Comparison of ENCODE assay signal across 26 cellular contexts in the genomic region with DNA sequence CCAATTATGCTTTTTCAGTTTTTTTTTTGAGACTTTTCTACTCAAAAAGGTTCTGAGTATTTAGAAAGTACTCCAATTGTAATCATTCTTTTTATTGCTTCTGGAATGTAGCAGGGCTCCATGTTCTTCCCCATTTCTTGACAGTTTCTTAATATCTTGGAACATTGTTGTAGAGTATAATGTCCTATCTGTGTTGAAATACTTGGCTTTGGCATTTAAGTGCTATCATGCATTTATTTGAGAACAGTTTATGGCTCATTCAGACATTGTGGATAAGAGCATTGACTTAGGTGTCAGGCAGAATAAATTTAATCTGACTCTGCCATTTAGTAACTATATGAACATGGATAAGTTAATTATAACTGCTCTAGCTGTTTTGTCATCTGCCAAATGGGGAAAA. TPM values are rescaled to one million over a fixed set of nuclear protein-coding genes. Genes with fewer than 3 reads are reported as not detected.
DNase-seq lines count a peak whose midpoint lies in the region; ATAC-seq and TF ChIP-seq lines count a peak whose summit lies in the region.
"Had no signal": no experiment of that assay in that cellular context is flagged by ENCODE, and none has a peak within 500 bp of the region (broad histone marks: within the 10 kb centered on the region; RNA-seq: fewer than 3 reads in every experiment).

No MANE protein-coding gene starts in this region.

- H3K27me3 ChIP-seq in left ventricle myocardium inferior (ENCODE audit: low read depth), result no peaks in the 10 kb centered on the region
- H3K27me3 ChIP-seq: heart right ventricle, SJSA1, testis had no signal

- H3K9me3 ChIP-seq in left ventricle myocardium inferior (replicated peaks), result peaks cover 13% of the 10 kb centered on the region
- H3K9me3 ChIP-seq: SJSA1, testis had no signal

- no peak overlapping the region for H3K4me3 ChIP-seq in left ventricle myocardium inferior
- H3K4me3 ChIP-seq: heart right ventricle, SJSA1, smooth muscle cell, testis had no signal

- H3K36me3 ChIP-seq in left ventricle myocardium inferior, result peaks cover 14% of the 10 kb centered on the region
- H3K36me3 ChIP-seq: SJSA1 had no signal

- peaks cover 67% of the 10 kb centered on the region for H3K4me1 ChIP-seq in left ventricle myocardium inferior
- H3K4me1 ChIP-seq: SJSA1 had no signal

- TF ChIP-seq CTCF in left ventricle myocardium inferior (IDR thresholded peaks at IDR 0.05; ENCODE audit: borderline replicate concordance), result no peak

- H3K27ac ChIP-seq in left ventricle myocardium inferior (replicated peaks), result no peak overlapping the region
- H3K27ac ChIP-seq: heart right ventricle, SJSA1 had no signal

- DNase-seq in Right ventricle myocardium inferior (ENCODE audit: missing footprints) (no peak), left ventricle myocardium inferior (no peak), fibroblast of gingiva (ENCODE audit: low read depth) (peak; percentile 65), left colon (no peak), superior temporal gyrus (ENCODE audit: extremely low spot score) (peak; percentile 8), SIG-M5 treated with dmso at 0.1 percent for 504 hours (lab: John Stamatoyannopoulos, UW; ENCODE audit: unreplicated experiment) (no peak), NCI-H146 (lab: John Stamatoyannopoulos, UW) (no peak), epidermal melanocyte (ENCODE audit: insufficient read length, low spot score) (no peak)
- DNase-seq: 8988T; activated B cell treated with CpG ODN at 0.5 μM for 24 hours; activated CD8-positive, alpha-beta memory T cell treated with anti-CD3 and anti-CD28 coated beads, Interleukin-2, amount 10 ng/mL, durations not matched to agents 7 days and 5 days; activated T-cell treated with anti-CD3 and anti-CD28 coated beads, Interleukin-2, amount 50 U/mL, for 48 hours; dermis blood vessel endothelial cell; DND-41; GF-D8; heart right ventricle; kidney; mammary epithelial cell; NCI-H1092 treated with DMSO at 0.1 percent for 48 hours; NCI-H187; NCI-H446 treated with DMSO at 0.1 percent for 48 hours; NCI-H774; stimulated activated naive CD4-positive, alpha-beta T cell treated with Interleukin-2 at 50 U/mL for 16 hours; testis had no signal

- ATAC-seq in Right ventricle myocardium inferior (peak; percentile 80), left colon (peak; percentile 63)
- ATAC-seq: activated CD8-positive, alpha-beta memory T cell treated with anti-CD3 and anti-CD28 coated beads, Interleukin-2, amount 10 ng/mL, durations not matched to agents 7 days and 5 days had no signal

- intact Hi-C loops in Right ventricle myocardium inferior (cut with DNase I) (no loop called here), left ventricle myocardium inferior (cut with micrococcal nuclease) (no loop called here), left colon (cut with DNase I, micrococcal nuclease) (no loop called here)

RNA-seq across cellular contexts. Expression of a gene that starts 28.3 kb away (rescaled TPM):
- 38.4 TPM for total RNA-seq in Right ventricle myocardium inferior
- total RNA-seq in left ventricle myocardium inferior, result 40.5 TPM
- 100 to 1,000 TPM; 100 to 111 TPM for total RNA-seq in left colon

Comparison
In these comparisons a context has a peak if more than half of its experiments do, and no peak if none do; other contexts are left out.
1. DNase-seq: peak in fibroblast of gingiva (single experiment) and superior temporal gyrus (single experiment); none in Right ventricle myocardium inferior (single experiment), left ventricle myocardium inferior (single experiment), left colon (0 of 2), SIG-M5 treated with dmso at 0.1 percent for 504 hours (single experiment), NCI-H146 (single experiment) and epidermal melanocyte (single experiment).